Comparison of ENCODE assay signal across 19 cellular contexts in genomic region chr5:13809921-13810320, GRCh38.
DNase-seq lines count a peak whose midpoint lies in the region; ATAC-seq and TF ChIP-seq lines count a peak whose summit lies in the region.
"Had no signal": no experiment of that assay in that cellular context is flagged by ENCODE, and none has a peak within 500 bp of the region (broad histone marks: within the 10 kb centered on the region; RNA-seq: fewer than 3 reads in every experiment).

No MANE protein-coding gene starts in this region.

- ATAC-seq in RWPE2 (ENCODE audit: low read depth) (peak; percentile 81), left lobe of liver (peak; percentile 65), HG03565 (IDR thresholded peaks at IDR 0.05; ENCODE audit: unreplicated experiment) (no peak)

- no peaks in the 10 kb centered on the region for H3K4me1 ChIP-seq in RWPE2 (ENCODE audit: insufficient read depth, poor library complexity, severe bottlenecking)

- DNase-seq in Calu3 (peak; percentile 54), HEK293T (ENCODE audit: extremely low spot score) (peak; percentile 29), RWPE2 (ENCODE audit: low spot score) (no peak), left lobe of liver (ENCODE audit: low spot score) (no peak), SHP77 (lab: John Stamatoyannopoulos, UW) (no peak), RWPE1 (ENCODE audit: low spot score) (no peak)
- DNase-seq in effector CD4-positive, alpha-beta T cell, result no peak
- DNase-seq: DMS79; GOT3; NCI-H1694; NCI-H2081; NCI-H446; NCI-H69; NK-92 treated with Interleukin-12 subunit alpha and Interleukin-12 subunit beta, amount 100 ng/mL, for 24 hours; SW 1271 had no signal

- no peaks in the 10 kb centered on the region for H3K27me3 Mint-ChIP-seq in Calu3 (ENCODE audit: unreplicated experiment)
- H3K27me3 Mint-ChIP-seq: B cell, IgD-negative memory B cell had no signal

- no peaks in the 10 kb centered on the region for H3K4me1 Mint-ChIP-seq in Calu3 (ENCODE audit: low read depth, unreplicated experiment)
- H3K4me1 Mint-ChIP-seq: B cell, CD14-positive monocyte, IgD-negative memory B cell had no signal

- H3K36me3 ChIP-seq in RWPE2 (ENCODE audit: low read depth), result no peaks in the 10 kb centered on the region

- peak overlapping the region; percentile 7 for H3K4me3 ChIP-seq in RWPE2 (ENCODE audit: severe bottlenecking)

- intact Hi-C loops in Calu3 (cut with micrococcal nuclease; ENCODE audit: unreplicated experiment), result no loop called here

- no peak overlapping the region for H3K27ac Mint-ChIP-seq in Calu3 (ENCODE audit: unreplicated experiment)
- H3K27ac Mint-ChIP-seq: B cell, IgD-negative memory B cell had no signal

- no peak for TF ChIP-seq CTCF in Calu3 (IDR thresholded peaks at IDR 0.05; ENCODE audit: unreplicated experiment)
- peak; percentile 20 for TF ChIP-seq CTCF in RWPE2 (IDR thresholded peaks at IDR 0.05; ENCODE audit: poor library complexity, severe bottlenecking)
- TF ChIP-seq CTCF in RWPE1 (conservative IDR thresholded peaks at IDR 0.05; ENCODE audit: low read depth), result no peak

- POLR2A ChIA-PET in HEK293T (lab: Yijun Ruan, JAX), result no interaction called here
- POLR2A ChIA-PET in RWPE1 (lab: Yijun Ruan, JAX; ENCODE audit: low non-redundant PET), result no interaction called here

- H3K4me3 Mint-ChIP-seq in Calu3 (ENCODE audit: low read depth, unreplicated experiment), result peak overlapping the region; percentile 11
- H3K4me3 Mint-ChIP-seq: B cell, CD14-positive monocyte, IgD-negative memory B cell had no signal

- H3K9me3 Mint-ChIP-seq in Calu3 (ENCODE audit: low read depth, unreplicated experiment), result no peaks in the 10 kb centered on the region

- H3K27ac ChIP-seq in RWPE2 (ENCODE audit: poor library complexity, severe bottlenecking) (no peak overlapping the region), RWPE1 (no peak overlapping the region)

- peaks cover 4% of the 10 kb centered on the region for H3K36me3 Mint-ChIP-seq in Calu3 (ENCODE audit: insufficient read depth, unreplicated experiment)
- H3K36me3 Mint-ChIP-seq: CD14-positive monocyte, IgD-negative memory B cell had no signal

- no peaks in the 10 kb centered on the region for H3K9me3 ChIP-seq in RWPE2 (ENCODE audit: severe bottlenecking)

- no peaks in the 10 kb centered on the region for H3K27me3 ChIP-seq in RWPE2 (ENCODE audit: insufficient read depth, poor library complexity, severe bottlenecking)

- CTCF ChIA-PET in Calu3 (lab: Charles Lee) (interaction anchor here (1.3 kb wide), 1 partner anchor 147 kb away, joined by 4 read pairs; no protein-coding TSS in a partner anchor), HEK293T (lab: Yijun Ruan, JAX) (no interaction called here), RWPE1 (lab: Yijun Ruan, JAX) (interaction anchor here (0.7 kb wide), 1 partner anchor 43 kb away, joined by 3 read pairs; no protein-coding TSS in a partner anchor)

- BruUV-seq in Calu3 (replicated peaks; lab: Mats Ljungman, UMichigan), result no TSS peak

TF ChIP-seq in HEK293T, 16 proteins besides CTCF, POLR2A, EP300 and RAD21:
- TF ChIP-seq FOXA1 (IDR thresholded peaks at IDR 0.05) (no peak), SP1 (IDR thresholded peaks at IDR 0.05) (no peak), ZNF384 (IDR thresholded peaks at IDR 0.05) (no peak), CTBP1 (IDR thresholded peaks at IDR 0.05; ENCODE audit: borderline replicate concordance) (no peak), FOXK2 (IDR thresholded peaks at IDR 0.05) (no peak), HDGF (IDR thresholded peaks at IDR 0.05; ENCODE audit: borderline replicate concordance) (no peak)

Comparison
In these comparisons a context has a peak if more than half of its experiments do, and no peak if none do; other contexts are left out.
1. DNase-seq: peak in Calu3 (single experiment) and HEK293T (single experiment); none in RWPE2 (single experiment), left lobe of liver (single experiment), SHP77 (0 of 2), effector CD4-positive, alpha-beta T cell (single experiment) and RWPE1 (single experiment).